ENCODE assay signal across 35 cellular contexts in the genomic region with DNA sequence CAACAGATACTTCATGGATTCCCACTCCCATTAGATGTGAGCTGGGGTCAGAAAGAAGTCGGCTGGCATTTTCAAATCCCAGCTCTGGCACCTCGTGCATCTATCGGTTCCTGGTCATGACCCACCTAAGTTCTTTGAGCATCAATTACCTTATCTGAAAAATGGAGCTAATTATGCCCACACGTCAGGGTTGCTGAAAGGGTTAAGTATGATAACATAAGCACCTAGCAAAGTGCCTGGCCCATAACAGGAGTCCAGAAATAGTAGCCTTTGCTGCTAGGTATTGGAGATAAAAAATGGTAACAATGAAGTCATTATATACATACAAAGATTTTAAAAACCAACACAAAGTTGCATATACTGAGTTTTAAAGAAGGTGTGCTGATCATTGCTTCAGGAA.
"Had no signal": no experiment of that assay in that cellular context is flagged by ENCODE, and none has a peak within 500 bp of the region (broad histone marks: within the 10 kb centered on the region; RNA-seq: fewer than 3 reads in every experiment).

No MANE protein-coding gene starts in this region.

- H3K4me1 ChIP-seq: ascending aorta, breast epithelium had no signal

- DNase-seq: activated effector memory CD4-positive, alpha-beta T cell treated with anti-CD3 and anti-CD28 coated beads, Interleukin-2, amount 50 U/mL, for 16 hours; activated effector memory CD4-positive, alpha-beta T cell treated with Interleukin-2 at 50 U/mL for 16 hours; activated gamma-delta T cell; activated gamma-delta T cell treated with Interleukin-2 at 50 U/mL for 16 hours; activated naive CD4-positive, alpha-beta T cell; activated naive CD4-positive, alpha-beta T cell treated with anti-CD3 and anti-CD28 coated beads for 36 hours; activated naive CD4-positive, alpha-beta T cell treated with anti-CD3 and anti-CD28 coated beads, Interleukin-2, amount 10 ng/mL, durations not matched to agents 7 days and 5 days; activated naive CD4-positive, alpha-beta T cell treated with anti-CD3 and anti-CD28 coated beads, Interleukin-2, amount 50 U/mL, for 16 hours; activated naive CD4-positive, alpha-beta T cell treated with Interleukin-2 at 50 U/mL for 16 hours; activated naive CD8-positive, alpha-beta T cell treated with anti-CD3 and anti-CD28 coated beads for 36 hours; activated naive CD8-positive, alpha-beta T cell treated with anti-CD3 and anti-CD28 coated beads, Interleukin-2, amount 10 ng/mL, durations not matched to agents 7 days and 5 days; activated naive CD8-positive, alpha-beta T cell treated with anti-CD3 and anti-CD28 coated beads, Interleukin-2, amount 50 U/mL, for 24 hours; activated T-cell treated with anti-CD3 and anti-CD28 coated beads for 4 hours; activated T-cell treated with anti-CD3 and anti-CD28 coated beads, Interleukin-2, amount 50 U/mL, for 1 hour; activated T-cell treated with anti-CD3 and anti-CD28 coated beads, Interleukin-2, amount 50 U/mL, for 24 hours; activated T-cell treated with anti-CD3 and anti-CD28 coated beads, Interleukin-2, amount 50 U/mL, for 4 hours; activated T-cell treated with anti-CD3 and anti-CD28 coated beads, Interleukin-2, amount 50 U/mL, for 48 hours; activated T-cell treated with anti-CD3 and anti-CD28 coated beads, Interleukin-2, amount 50 U/mL, for 72 hours; adrenal gland; amniotic stem cell; amygdala; anterior cingulate cortex; aorta; body of pancreas; brain microvascular endothelial cell; caudate nucleus; central memory CD4-positive, alpha-beta T cell; cerebellar nuclear complex had no signal

- H3K27ac ChIP-seq: adrenal gland, ascending aorta, body of pancreas, brain microvascular endothelial cell, breast epithelium, cardiac muscle cell had no signal

- FAIRE-seq: astrocyte, bronchial epithelial cell had no signal

- H3K4me3 ChIP-seq: adrenal gland, ascending aorta, body of pancreas, breast epithelium, cardiac muscle cell had no signal

- H3K36me3 ChIP-seq: adrenal gland, ascending aorta, brain microvascular endothelial cell, breast epithelium, cardiac muscle cell had no signal

- H3K27me3 ChIP-seq: adrenal gland, ascending aorta, body of pancreas, brain microvascular endothelial cell, breast epithelium, cardiac muscle cell had no signal

- ATAC-seq: activated naive CD4-positive, alpha-beta T cell treated with anti-CD3 and anti-CD28 coated beads, Interleukin-2, amount 50 U/mL, for 72 hours; activated naive CD8-positive, alpha-beta T cell treated with anti-CD3 and anti-CD28 coated beads, Interleukin-2, amount 50 U/mL, for 24 hours; activated T-cell treated with anti-CD3 and anti-CD28 coated beads, Interleukin-2, amount 50 U/mL, for 4 hours; activated T-cell treated with anti-CD3 and anti-CD28 coated beads, Interleukin-2, amount 50 U/mL, for 72 hours; activated T-helper 17 cell treated with anti-CD3 and anti-CD28 coated beads, Interleukin-2, amount 50 U/mL, for 72 hours; body of pancreas had no signal

- H3K9me3 ChIP-seq: adrenal gland, ascending aorta, body of pancreas, breast epithelium had no signal
